In genomic region chr22:50302564-50302963, GRCh38 we compare ENCODE assay signal across 1 cellular context.
TF ChIP-seq lines count a peak whose summit lies in the region.

No MANE protein-coding gene starts in this region.

TF ChIP-seq in liver, 16 proteins besides CTCF, POLR2A, EP300 and RAD21:
- TF ChIP-seq ZBTB33 (IDR thresholded peaks at IDR 0.05) (no peak), TAF1 (conservative IDR thresholded peaks at IDR 0.05) (no peak), RXRA (IDR thresholded peaks at IDR 0.05) (no peak), YY1 (IDR thresholded peaks at IDR 0.05) (no peak), HNF4G (IDR thresholded peaks at IDR 0.05) (no peak), GABPA (IDR thresholded peaks at IDR 0.05 in 1 of 2, conservative IDR thresholded peaks at IDR 0.05 in 1 of 2) (no peak), JUND (IDR thresholded peaks at IDR 0.05) (no peak), HNF4A (conservative IDR thresholded peaks at IDR 0.05) (no peak)
